ENCODE assay signal across 3 cellular contexts in genomic region chr10:74361678-74362077, GRCh38.
TF ChIP-seq lines count a peak whose summit lies in the region.

No MANE protein-coding gene starts in this region.

TF ChIP-seq in SK-N-SH treated with all-trans-retinoic acid at 6 μM for 48 hours, 23 proteins besides CTCF, POLR2A, EP300 and RAD21:
- TF ChIP-seq PATZ1 (CRISPR knock-in tag; IDR thresholded peaks at IDR 0.05; ENCODE audit: borderline replicate concordance) = no peak
- no peak for TF ChIP-seq CREB5 (CRISPR knock-in tag; IDR thresholded peaks at IDR 0.05; ENCODE audit: low read depth)
- TF ChIP-seq ISL1 (CRISPR knock-in tag; IDR thresholded peaks at IDR 0.05) = no peak
- TF ChIP-seq ZFP30 (CRISPR knock-in tag; IDR thresholded peaks at IDR 0.05) = peak; percentile 7; the same call in 1 of the 2 replicates

TF ChIP-seq in SK-N-SH, 30 proteins besides CTCF, POLR2A, EP300 and RAD21:
- TF ChIP-seq ZBTB33 (IDR thresholded peaks at IDR 0.05; ENCODE audit: borderline replicate concordance, low read depth) (no peak), MXI1 (IDR thresholded peaks at IDR 0.05; ENCODE audit: low read depth, low read length) (no peak), CHD2 (IDR thresholded peaks at IDR 0.05; ENCODE audit: low read length, partially characterized antibody) (no peak), FOXM1 (IDR thresholded peaks at IDR 0.05; ENCODE audit: low read depth) (no peak), GATA2 (CRISPR knock-in tag; IDR thresholded peaks at IDR 0.05) (no peak)

TF ChIP-seq in K562, 482 proteins besides CTCF, POLR2A, EP300 and RAD21 (continued from another document):
- no peak for TF ChIP-seq CUX1 (CRISPR knock-in tag; IDR thresholded peaks at IDR 0.05)
